ENCODE assay signal across 10 cellular contexts in the genomic region with DNA sequence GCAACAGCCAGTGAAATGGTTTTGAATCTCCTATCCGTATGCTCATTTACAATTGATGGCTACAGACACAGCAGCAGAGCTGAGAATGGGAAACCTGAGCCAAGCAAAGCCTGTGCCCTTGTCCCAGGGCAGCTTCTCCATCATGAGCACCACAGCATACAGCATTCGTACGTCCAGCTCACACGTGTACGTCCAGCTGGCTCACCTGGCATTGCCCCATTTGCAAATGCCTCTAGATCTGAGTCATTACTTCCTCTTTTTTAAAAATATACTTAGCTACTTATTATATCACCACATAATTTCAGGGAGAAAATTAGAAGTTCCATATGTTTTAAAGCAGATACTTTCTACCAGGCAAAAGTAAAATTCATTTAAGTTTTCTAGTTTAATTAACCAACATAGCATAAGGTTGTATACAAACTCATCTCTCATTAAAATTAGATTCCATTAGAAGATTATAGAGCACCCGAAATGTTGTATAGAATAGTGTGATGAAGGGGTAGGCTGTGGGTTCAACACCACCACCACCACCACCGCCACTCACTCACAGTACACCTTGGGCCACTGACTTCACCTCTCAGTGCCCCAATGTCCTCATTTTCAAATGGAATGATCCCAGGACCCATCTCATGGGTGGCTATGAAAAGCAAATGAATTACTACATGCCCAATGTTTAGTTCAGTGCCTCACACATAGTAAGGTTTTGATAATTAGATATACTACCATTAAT. TPM values are rescaled to one million over a fixed set of nuclear protein-coding genes. Genes with fewer than 3 reads are reported as not detected.
DNase-seq lines count a peak whose midpoint lies in the region; ATAC-seq, FAIRE-seq and TF ChIP-seq lines count a peak whose summit lies in the region.
"Had no signal": no experiment of that assay in that cellular context is flagged by ENCODE, and none has a peak within 500 bp of the region (broad histone marks: within the 10 kb centered on the region; RNA-seq: fewer than 3 reads in every experiment).

No MANE protein-coding gene starts in this region.

- H3K27ac ChIP-seq in GM12878 (ENCODE audit: control insufficient read depth, insufficient read depth): no peak overlapping the region
- H3K27ac ChIP-seq in substantia nigra (ENCODE audit: low read depth, low read length, poor library complexity, severe bottlenecking): no peak overlapping the region

- 0 out of 4 replicates have a peak, but pooled peaks of 1 of the 2 experiments have one; percentile 16 for TF ChIP-seq EP300 in GM12878 (IDR thresholded peaks at IDR 0.05; ENCODE audit: borderline replicate concordance in 1 of 2, control insufficient read depth in 1 of 2, low read depth in 2 of 2, low read length in 2 of 2)

- H2AFZ ChIP-seq in GM12878 (ENCODE audit: control insufficient read depth, low read depth, low read length): no peak overlapping the region

- H3K4me2 ChIP-seq in GM12878 (ENCODE audit: control insufficient read depth, insufficient read depth): no peak overlapping the region; the same call in 1 of the 2 replicates

- RAD21 ChIA-PET in GM12878 (lab: Charles Lee; ENCODE audit: unreplicated experiment): interaction anchor here (0.6 to 1.2 kb wide), 3 partner anchors 31 to 527 kb away, joined by 3 to 4 read pairs (median 3); a partner anchor contains a TSS

- no peaks in the 10 kb centered on the region for H4K20me1 ChIP-seq in GM12878 (ENCODE audit: control insufficient read depth, insufficient read depth)

- no peak for TF ChIP-seq POLR2A in GM12878 (IDR thresholded peaks at IDR 0.05; ENCODE audit: low read depth, low read length)

- peaks cover 2% of the 10 kb centered on the region; the same call in 2 of the 3 replicates for H3K9me3 ChIP-seq in GM12878 (replicated peaks; ENCODE audit: control insufficient read depth, insufficient read depth, low read length)

- TF ChIP-seq CTCF in GM06990 (IDR thresholded peaks at IDR 0.05; ENCODE audit: insufficient read depth, low read length, poor library complexity, severe bottlenecking) (no peak), GM12878 (IDR thresholded peaks at IDR 0.05 in 2 of 3, conservative IDR thresholded peaks at IDR 0.05 in 1 of 3; ENCODE audit: control insufficient read depth in 2 of 3, extremely low read depth in 1 of 3, insufficient read depth in 1 of 3, low read depth in 3 of 3, low read length in 3 of 3) (no peak)

- no peaks in the 10 kb centered on the region; the same call in none of the 2 replicates for H3K27me3 ChIP-seq in GM06990 (replicated peaks; ENCODE audit: control insufficient read depth, insufficient read depth, low read length)
- H3K27me3 ChIP-seq in GM12878 (replicated peaks in 1 of 2; ENCODE audit: control insufficient read depth in 2 of 2, insufficient read depth in 2 of 2, low read length in 1 of 2): no peaks in the 10 kb centered on the region

- POLR2A ChIA-PET in GM12878 (lab: Charles Lee): interaction anchor here (0.6 kb wide), 1 partner anchor 123 kb away, joined by 4 read pairs; no protein-coding TSS in a partner anchor

- DNase-seq in GM06990 (ENCODE audit: extremely low read depth, insufficient read length): peak; percentile 31
- peak; percentile 35 for DNase-seq in GM12878 (ENCODE audit: low read depth, low spot score)
- no peak for DNase-seq in DMS53 (lab: John Stamatoyannopoulos, UW)
- DNase-seq in substantia nigra (lab: John Stamatoyannopoulos, UW): no peak
- DNase-seq in NCI-H1930 (lab: John Stamatoyannopoulos, UW): no peak
- DNase-seq: CD4-positive, alpha-beta T cell; T-helper 2 cell had no signal

- intact Hi-C loops in GM12878 (cut with micrococcal nuclease; ENCODE audit: unreplicated experiment): no loop called here

- FAIRE-seq in GM12878 (lab: Jason Lieb, UNC): no peak

- H3K4me1 ChIP-seq in GM12878 (ENCODE audit: control insufficient read depth, insufficient read depth, low read length): peaks cover 4% of the 10 kb centered on the region; the same call in 1 of the 2 replicates

- no peaks in the 10 kb centered on the region for H3K79me2 ChIP-seq in GM12878 (ENCODE audit: control insufficient read depth, insufficient read depth, low read length)

- no TSS peak for BruUV-seq in GM12878 (replicated peaks; lab: Mats Ljungman, UMichigan)

- SMC1A ChIA-PET in GM12878 (lab: Charles Lee; ENCODE audit: uncharacterized antibody, unreplicated experiment): interaction anchor here (0.9 to 2.6 kb wide), 4 partner anchors 10 to 529 kb away, joined by 3 to 8 read pairs (median 4); no protein-coding TSS in a partner anchor

- CTCF ChIA-PET in GM12878 (lab: Yijun Ruan, JAX): interaction anchor here (1.0 to 1.4 kb wide), 7 partner anchors 10 to 528 kb away, joined by 3 to 7 read pairs (median 4); no protein-coding TSS in a partner anchor

- H3K9ac ChIP-seq in GM12878 (ENCODE audit: control insufficient read depth, insufficient read depth, low read length): no peak overlapping the region

- in situ Hi-C loops in GM12878 (cut with MboI): no loop called here

- H3K4me3 ChIP-seq in GM06990 (replicated peaks; ENCODE audit: low read depth, low read length) (no peak overlapping the region), GM12878 (no peak overlapping the region)

- ATAC-seq in GM21528 (IDR thresholded peaks at IDR 0.05; ENCODE audit: low FRiP score, unreplicated experiment): peak; percentile 76
- ATAC-seq in HG03520 (IDR thresholded peaks at IDR 0.05; ENCODE audit: unreplicated experiment): peak; percentile 88
- ATAC-seq in GM12878: peak; percentile 95
- ATAC-seq in esophagus mucosa: no peak

- 10% methylated on average over 7 of the region's 7 CpGs for WGBS in GM12878 (ENCODE audit: insufficient coverage, insufficient replicate concordance, low lambda C conversion rate, missing lambda C conversion rate)

- TF ChIP-seq RAD21 in GM12878 (IDR thresholded peaks at IDR 0.05; ENCODE audit: insufficient read depth, low read depth, low read length): no peak

- H3K36me3 ChIP-seq in GM06990 (ENCODE audit: control insufficient read depth, insufficient read depth, low read length) (no peaks in the 10 kb centered on the region), GM12878 (ENCODE audit: control insufficient read depth in 2 of 2, insufficient read depth in 2 of 2, low read length in 1 of 2) (no peaks in the 10 kb centered on the region)

TF ChIP-seq in GM12878, 131 proteins besides CTCF, POLR2A, EP300 and RAD21 (continues in another document):
- TF ChIP-seq TCF12 (IDR thresholded peaks at IDR 0.05; ENCODE audit: low read depth, low read length) (peak; percentile 86), ZNF622 (IDR thresholded peaks at IDR 0.05) (no peak), CBX5 (IDR thresholded peaks at IDR 0.05; ENCODE audit: low read depth) (no peak), MYB (IDR thresholded peaks at IDR 0.05; ENCODE audit: borderline replicate concordance, low read depth, low read length) (no peak), IRF4 (IDR thresholded peaks at IDR 0.05; ENCODE audit: low read depth, low read length) (peak; percentile 62; the same call in 1 of the 2 replicates), BHLHE40 (IDR thresholded peaks at IDR 0.05; ENCODE audit: borderline replicate concordance in 1 of 2, low read depth in 2 of 2, low read length in 1 of 2) (peak; percentile 63 to 77; a peak in 3 of 4 replicates), SIN3A (IDR thresholded peaks at IDR 0.05; ENCODE audit: low read depth, low read length) (no peak)
- TF ChIP-seq, protein P1, sequence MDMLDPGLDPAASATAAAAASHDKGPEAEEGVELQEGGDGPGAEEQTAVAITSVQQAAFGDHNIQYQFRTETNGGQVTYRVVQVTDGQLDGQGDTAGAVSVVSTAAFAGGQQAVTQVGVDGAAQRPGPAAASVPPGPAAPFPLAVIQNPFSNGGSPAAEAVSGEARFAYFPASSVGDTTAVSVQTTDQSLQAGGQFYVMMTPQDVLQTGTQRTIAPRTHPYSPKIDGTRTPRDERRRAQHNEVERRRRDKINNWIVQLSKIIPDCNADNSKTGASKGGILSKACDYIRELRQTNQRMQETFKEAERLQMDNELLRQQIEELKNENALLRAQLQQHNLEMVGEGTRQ (IDR thresholded peaks at IDR 0.05; ENCODE audit: borderline replicate concordance, low read depth, low read length): no peak
- TF ChIP-seq, protein P2, sequence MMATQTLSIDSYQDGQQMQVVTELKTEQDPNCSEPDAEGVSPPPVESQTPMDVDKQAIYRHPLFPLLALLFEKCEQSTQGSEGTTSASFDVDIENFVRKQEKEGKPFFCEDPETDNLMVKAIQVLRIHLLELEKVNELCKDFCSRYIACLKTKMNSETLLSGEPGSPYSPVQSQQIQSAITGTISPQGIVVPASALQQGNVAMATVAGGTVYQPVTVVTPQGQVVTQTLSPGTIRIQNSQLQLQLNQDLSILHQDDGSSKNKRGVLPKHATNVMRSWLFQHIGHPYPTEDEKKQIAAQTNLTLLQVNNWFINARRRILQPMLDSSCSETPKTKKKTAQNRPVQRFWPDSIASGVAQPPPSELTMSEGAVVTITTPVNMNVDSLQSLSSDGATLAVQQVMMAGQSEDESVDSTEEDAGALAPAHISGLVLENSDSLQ (IDR thresholded peaks at IDR 0.05): no peak

RNA-seq across cellular contexts. Expression of a gene that starts 31.4 kb away (rescaled TPM):
- 25.8 and 26.2 TPM in 2 replicates for total RNA-seq in GM12878 (2013; cell fraction: nucleolus; rRNA removed)
- total RNA-seq in GM12878 (2014; rRNA removed): 23.6 and 25.2 TPM in 2 replicates
- 12.7 and 13.0 TPM in 2 replicates for total RNA-seq in GM12878 (2014; rRNA removed; fragmentation: Illumina TruSeq; extraction: Trizol)
- total RNA-seq in GM12878 (2021): 15.1 and 17.0 TPM in 2 replicates
- polyA plus RNA-seq in GM12878 (2011; ENCODE audit: low read depth): 3.0 TPM
- 7.1 and 10.9 TPM in 2 replicates for polyA plus RNA-seq in GM12878 (2011; rRNA removed)
- 12.7 and 20.6 TPM in 2 replicates for polyA plus RNA-seq in GM12878 (2011; cell fraction: cytosol; rRNA removed)
- polyA plus RNA-seq in GM12878 (2011; cell fraction: nucleus; rRNA removed): 15.3 and 17.9 TPM in 2 replicates
- polyA plus RNA-seq in GM12878 (2012): 6.8 and 9.2 TPM in 2 replicates
- 8.0 and 15.6 TPM in 2 replicates for polyA plus RNA-seq in GM12878 (2014; fragmentation: Illumina TruSeq; extraction: Trizol)
- polyA plus RNA-seq in GM12878 (2014; fragmentation: Nextera tagmentation; extraction: Ambion mirVana): 1 to 10 TPM; 4.5 to 8.3 TPM
- polyA plus RNA-seq in GM12878 (2014; rRNA removed): 25.5 and 29.0 TPM in 2 replicates
- polyA plus RNA-seq in GM12878 (2016; fragmentation: Nextera tagmentation; extraction: Ambion mirVana): 10 to 100 TPM; 22.1 to 30.3 TPM
- 10.1 and 17.8 TPM in 2 replicates for polyA minus RNA-seq in GM12878 (2011; rRNA and poly(A)+ RNA removed)
- 3.2 and 5.0 TPM in 2 replicates for polyA minus RNA-seq in GM12878 (2011; cell fraction: cytosol; rRNA and poly(A)+ RNA removed)
- 17.8 and 27.7 TPM in 2 replicates for polyA minus RNA-seq in GM12878 (2011; cell fraction: nucleus; rRNA and poly(A)+ RNA removed)
- 5.3 TPM for total RNA-seq in esophagus mucosa

Comparison
In these comparisons a context has a peak if more than half of its experiments do, and no peak if none do; other contexts are left out.
1. DNase-seq: peak in GM06990 (single experiment) and GM12878 (single experiment); none in DMS53 (single experiment), substantia nigra (0 of 49) and NCI-H1930 (0 of 2).